1 cellular context compared by ENCODE assay signal in genomic region chr10:46053534-46054434, GRCh38.
TF ChIP-seq lines count a peak whose summit lies in the region.

No MANE protein-coding gene starts in this region.

TF ChIP-seq in K562, 482 proteins besides CTCF, POLR2A, EP300 and RAD21 (continued from another document and continues in another):
- TF ChIP-seq, protein P1, sequence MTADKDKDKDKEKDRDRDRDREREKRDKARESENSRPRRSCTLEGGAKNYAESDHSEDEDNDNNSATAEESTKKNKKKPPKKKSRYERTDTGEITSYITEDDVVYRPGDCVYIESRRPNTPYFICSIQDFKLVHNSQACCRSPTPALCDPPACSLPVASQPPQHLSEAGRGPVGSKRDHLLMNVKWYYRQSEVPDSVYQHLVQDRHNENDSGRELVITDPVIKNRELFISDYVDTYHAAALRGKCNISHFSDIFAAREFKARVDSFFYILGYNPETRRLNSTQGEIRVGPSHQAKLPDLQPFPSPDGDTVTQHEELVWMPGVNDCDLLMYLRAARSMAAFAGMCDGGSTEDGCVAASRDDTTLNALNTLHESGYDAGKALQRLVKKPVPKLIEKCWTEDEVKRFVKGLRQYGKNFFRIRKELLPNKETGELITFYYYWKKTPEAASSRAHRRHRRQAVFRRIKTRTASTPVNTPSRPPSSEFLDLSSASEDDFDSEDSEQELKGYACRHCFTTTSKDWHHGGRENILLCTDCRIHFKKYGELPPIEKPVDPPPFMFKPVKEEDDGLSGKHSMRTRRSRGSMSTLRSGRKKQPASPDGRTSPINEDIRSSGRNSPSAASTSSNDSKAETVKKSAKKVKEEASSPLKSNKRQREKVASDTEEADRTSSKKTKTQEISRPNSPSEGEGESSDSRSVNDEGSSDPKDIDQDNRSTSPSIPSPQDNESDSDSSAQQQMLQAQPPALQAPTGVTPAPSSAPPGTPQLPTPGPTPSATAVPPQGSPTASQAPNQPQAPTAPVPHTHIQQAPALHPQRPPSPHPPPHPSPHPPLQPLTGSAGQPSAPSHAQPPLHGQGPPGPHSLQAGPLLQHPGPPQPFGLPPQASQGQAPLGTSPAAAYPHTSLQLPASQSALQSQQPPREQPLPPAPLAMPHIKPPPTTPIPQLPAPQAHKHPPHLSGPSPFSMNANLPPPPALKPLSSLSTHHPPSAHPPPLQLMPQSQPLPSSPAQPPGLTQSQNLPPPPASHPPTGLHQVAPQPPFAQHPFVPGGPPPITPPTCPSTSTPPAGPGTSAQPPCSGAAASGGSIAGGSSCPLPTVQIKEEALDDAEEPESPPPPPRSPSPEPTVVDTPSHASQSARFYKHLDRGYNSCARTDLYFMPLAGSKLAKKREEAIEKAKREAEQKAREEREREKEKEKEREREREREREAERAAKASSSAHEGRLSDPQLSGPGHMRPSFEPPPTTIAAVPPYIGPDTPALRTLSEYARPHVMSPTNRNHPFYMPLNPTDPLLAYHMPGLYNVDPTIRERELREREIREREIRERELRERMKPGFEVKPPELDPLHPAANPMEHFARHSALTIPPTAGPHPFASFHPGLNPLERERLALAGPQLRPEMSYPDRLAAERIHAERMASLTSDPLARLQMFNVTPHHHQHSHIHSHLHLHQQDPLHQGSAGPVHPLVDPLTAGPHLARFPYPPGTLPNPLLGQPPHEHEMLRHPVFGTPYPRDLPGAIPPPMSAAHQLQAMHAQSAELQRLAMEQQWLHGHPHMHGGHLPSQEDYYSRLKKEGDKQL (CRISPR knock-in tag; IDR thresholded peaks at IDR 0.05; ENCODE audit: borderline replicate concordance), result no peak
- TF ChIP-seq DLX4 (CRISPR knock-in tag; IDR thresholded peaks at IDR 0.05) (no peak), MIER1 (IDR thresholded peaks at IDR 0.05; ENCODE audit: low read depth) (no peak), SOX6 (IDR thresholded peaks at IDR 0.05) (peak; percentile 86), KDM1A (IDR thresholded peaks at IDR 0.05) (peak; percentile 82 to 85), KLF6 (CRISPR knock-in tag; IDR thresholded peaks at IDR 0.05; ENCODE audit: borderline replicate concordance) (0 out of 2 replicates have a peak, but pooled peaks have one; percentile 42), BRF1 (IDR thresholded peaks at IDR 0.05; ENCODE audit: borderline replicate concordance, extremely low read depth, insufficient read length) (no peak), ZEB2 (IDR thresholded peaks at IDR 0.05) (0 out of 2 replicates have a peak, but pooled peaks have one; percentile 33), ZNF449 (CRISPR knock-in tag; IDR thresholded peaks at IDR 0.05) (no peak), U2AF1 (optimal IDR thresholded peaks at IDR 0.05; ENCODE audit: low read depth, low read length) (no peak), CBFA2T3 (IDR thresholded peaks at IDR 0.05) (peak; percentile 76), MTA2 (IDR thresholded peaks at IDR 0.05; ENCODE audit: low read depth) (0 out of 2 replicates have a peak, but pooled peaks have one; percentile 16), ZNF707 (CRISPR knock-in tag; conservative IDR thresholded peaks at IDR 0.05) (no peak), FOSL1 (tag; conservative IDR thresholded peaks at IDR 0.05) (0 out of 2 replicates have a peak, but pooled peaks have one; percentile 21), SMARCE1 (IDR thresholded peaks at IDR 0.05) (peak; percentile 33; the same call in 1 of the 2 replicates), MYC (IDR thresholded peaks at IDR 0.05; ENCODE audit: low read depth, low read length) (no peak), MYC (CRISPR knock-in tag; IDR thresholded peaks at IDR 0.05; ENCODE audit: borderline replicate concordance, low read depth) (no peak), NCOR1 (IDR thresholded peaks at IDR 0.05) (no peak; the same call in 1 of the 2 replicates), ELK1 (CRISPR knock-in tag; IDR thresholded peaks at IDR 0.05) (no peak), ZNF75A (CRISPR knock-in tag; IDR thresholded peaks at IDR 0.05) (no peak), ZBTB11 (CRISPR knock-in tag; IDR thresholded peaks at IDR 0.05) (0 out of 6 replicates have a peak, but pooled peaks of 1 of the 3 experiments have one; percentile 28), HDAC2 (IDR thresholded peaks at IDR 0.05) (peak; percentile 73), ZNF398 (CRISPR knock-in tag; IDR thresholded peaks at IDR 0.05) (no peak), SMARCA4 (IDR thresholded peaks at IDR 0.05) (0 out of 2 replicates have a peak, but pooled peaks have one; percentile 51), ARID1B (IDR thresholded peaks at IDR 0.05) (peak; percentile 81), TAL1 (IDR thresholded peaks at IDR 0.05) (peak; percentile 63; the same call in 1 of the 2 replicates), CTBP1 (IDR thresholded peaks at IDR 0.05; ENCODE audit: borderline replicate concordance) (no peak), TEAD4 (IDR thresholded peaks at IDR 0.05; ENCODE audit: low read length) (peak; percentile 52), TEAD4 (CRISPR knock-in tag; IDR thresholded peaks at IDR 0.05; ENCODE audit: borderline replicate concordance) (no peak), ARID2 (IDR thresholded peaks at IDR 0.05) (no peak), ESRRA (IDR thresholded peaks at IDR 0.05; ENCODE audit: borderline replicate concordance, low read depth) (peak; percentile 53; the same call in 1 of the 2 replicates), ZNF717 (CRISPR knock-in tag; IDR thresholded peaks at IDR 0.05) (no peak), DMBX1 (CRISPR knock-in tag; IDR thresholded peaks at IDR 0.05; ENCODE audit: borderline replicate concordance) (no peak), CHD4 (IDR thresholded peaks at IDR 0.05; ENCODE audit: insufficient read depth, insufficient replicate concordance, low read depth, low read length, poor library complexity, severe bottlenecking) (no peak), DPF2 (IDR thresholded peaks at IDR 0.05) (peak; percentile 67; the same call in 1 of the 2 replicates), GABPA (tag; conservative IDR thresholded peaks at IDR 0.05; ENCODE audit: low read depth) (no peak), NCOA4 (IDR thresholded peaks at IDR 0.05; ENCODE audit: partially characterized antibody) (no peak), JUND (IDR thresholded peaks at IDR 0.05; ENCODE audit: borderline replicate concordance, low read depth, low read length) (0 out of 2 replicates have a peak, but pooled peaks have one; percentile 3), JUND (tag; IDR thresholded peaks at IDR 0.05; ENCODE audit: borderline replicate concordance, low read depth, low read length) (no peak), TARDBP (IDR thresholded peaks at IDR 0.05) (no peak), RCOR1 (IDR thresholded peaks at IDR 0.05; ENCODE audit: borderline replicate concordance in 1 of 2, low read depth in 2 of 2, low read length in 2 of 2) (peak in 1 of 2 experiments; percentile 81; a peak in 2 of 4 replicates), C11orf30 (IDR thresholded peaks at IDR 0.05; ENCODE audit: low read depth) (no peak), ZNF511 (CRISPR knock-in tag; IDR thresholded peaks at IDR 0.05) (no peak), HDAC1 (IDR thresholded peaks at IDR 0.05) (peak in 1 of 2 experiments; percentile 61; a peak in 1 of 4 replicates), ZBTB7A (IDR thresholded peaks at IDR 0.05; ENCODE audit: borderline replicate concordance, control insufficient read depth, low read depth, low read length) (0 out of 2 replicates have a peak, but pooled peaks have one; percentile 9), TEAD2 (tag; IDR thresholded peaks at IDR 0.05) (no peak)
- TF ChIP-seq, protein P2, sequence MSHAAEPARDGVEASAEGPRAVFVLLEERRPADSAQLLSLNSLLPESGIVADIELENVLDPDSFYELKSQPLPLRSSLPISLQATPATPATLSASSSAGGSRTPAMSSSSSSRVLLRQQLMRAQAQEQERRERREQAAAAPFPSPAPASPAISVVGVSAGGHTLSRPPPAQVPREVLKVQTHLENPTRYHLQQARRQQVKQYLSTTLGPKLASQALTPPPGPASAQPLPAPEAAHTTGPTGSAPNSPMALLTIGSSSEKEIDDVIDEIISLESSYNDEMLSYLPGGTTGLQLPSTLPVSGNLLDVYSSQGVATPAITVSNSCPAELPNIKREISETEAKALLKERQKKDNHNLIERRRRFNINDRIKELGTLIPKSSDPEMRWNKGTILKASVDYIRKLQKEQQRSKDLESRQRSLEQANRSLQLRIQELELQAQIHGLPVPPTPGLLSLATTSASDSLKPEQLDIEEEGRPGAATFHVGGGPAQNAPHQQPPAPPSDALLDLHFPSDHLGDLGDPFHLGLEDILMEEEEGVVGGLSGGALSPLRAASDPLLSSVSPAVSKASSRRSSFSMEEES (CRISPR knock-in tag; IDR thresholded peaks at IDR 0.05), result no peak
- TF ChIP-seq, protein P3, sequence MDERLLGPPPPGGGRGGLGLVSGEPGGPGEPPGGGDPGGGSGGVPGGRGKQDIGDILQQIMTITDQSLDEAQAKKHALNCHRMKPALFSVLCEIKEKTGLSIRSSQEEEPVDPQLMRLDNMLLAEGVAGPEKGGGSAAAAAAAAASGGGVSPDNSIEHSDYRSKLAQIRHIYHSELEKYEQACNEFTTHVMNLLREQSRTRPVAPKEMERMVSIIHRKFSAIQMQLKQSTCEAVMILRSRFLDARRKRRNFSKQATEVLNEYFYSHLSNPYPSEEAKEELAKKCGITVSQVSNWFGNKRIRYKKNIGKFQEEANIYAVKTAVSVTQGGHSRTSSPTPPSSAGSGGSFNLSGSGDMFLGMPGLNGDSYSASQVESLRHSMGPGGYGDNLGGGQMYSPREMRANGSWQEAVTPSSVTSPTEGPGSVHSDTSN (CRISPR knock-in tag; IDR thresholded peaks at IDR 0.05; ENCODE audit: low read depth), result no peak
- TF ChIP-seq, protein P3 (tag; conservative IDR thresholded peaks at IDR 0.05; ENCODE audit: low read depth), result no peak
